9 cellular contexts compared by ENCODE assay signal in genomic region chr1:225445644-225446297, GRCh38. TPM values are rescaled to one million over a fixed set of nuclear protein-coding genes. Genes with fewer than 3 reads are reported as not detected.
DNase-seq lines count a peak whose midpoint lies in the region; ATAC-seq and TF ChIP-seq lines count a peak whose summit lies in the region.
"Had no signal": no experiment of that assay in that cellular context is flagged by ENCODE, and none has a peak within 500 bp of the region (broad histone marks: within the 10 kb centered on the region; RNA-seq: fewer than 3 reads in every experiment).

No MANE protein-coding gene starts in this region.

- H3K27me3 Mint-ChIP-seq in natural killer cell (ENCODE audit: low read depth in 2 of 2), result no peaks in the 10 kb centered on the region

- H3K27me3 ChIP-seq in BLaER1 treated with 17β-estradiol and CSF1 and Interleukin-3, amounts not matched to agents 10 nM and 100 nM, result no peaks in the 10 kb centered on the region

- H3K36me3 Mint-ChIP-seq in natural killer cell, result no peaks in the 10 kb centered on the region

- peaks cover 0 to 11% (median 0%) of the 10 kb centered on the region in 11 experiments; a peak in 4 of 22 replicates for H3K9me3 ChIP-seq in BLaER1 treated with 17β-estradiol and CSF1 and Interleukin-3, amounts not matched to agents 10 nM and 100 nM (replicated peaks in 1 of 11)

- peak in 1 of 3 donors; percentile 21 for ATAC-seq in natural killer cell

- peak overlapping the region; percentile 66 to 86 (median 78) for H3K9ac ChIP-seq in BLaER1 treated with 17β-estradiol and CSF1 and Interleukin-3, amounts not matched to agents 10 nM and 100 nM

- intact Hi-C loops in natural killer cell (cut with micrococcal nuclease), result loop anchor here (1.0 kb wide), 3 partner anchors 9 to 17 kb away; partner anchors contain the start of gene LBR

- peaks cover 61 to 83% of the 10 kb centered on the region in 2 donors for H3K4me1 Mint-ChIP-seq in natural killer cell

- H4K20me1 ChIP-seq in BLaER1 treated with 17β-estradiol and CSF1 and Interleukin-3, amounts not matched to agents 10 nM and 100 nM, result no peaks in the 10 kb centered on the region

- peak; percentile 7 for DNase-seq in MV-4-11 (lab: John Stamatoyannopoulos, UW)
- DNase-seq in natural killer cell, result no peak
- no peak for DNase-seq in NCI-H1092 treated with DMSO at 0.1 percent for 48 hours (lab: John Stamatoyannopoulos, UW)
- no peak for DNase-seq in iPS-NIHi7 (ENCODE audit: extremely low spot score)
- DNase-seq in NCI-H524 treated with DMSO at 0.1 percent for 48 hours (lab: John Stamatoyannopoulos, UW), result no peak
- no peak for DNase-seq in mesenteric fat pad (ENCODE audit: low spot score)
- DNase-seq: retina had no signal

- H3K27ac ChIP-seq in BLaER1 treated with 17β-estradiol and CSF1 and Interleukin-3, amounts not matched to agents 10 nM and 100 nM, result peak overlapping the region; percentile 85 to 99 (median 96)
- peak overlapping the region; percentile 16 for H3K27ac ChIP-seq in cingulate gyrus (ENCODE audit: low read depth, low read length)

- peak overlapping the region; percentile 76 to 93 (median 86) for H3K4me2 ChIP-seq in BLaER1 treated with 17β-estradiol and CSF1 and Interleukin-3, amounts not matched to agents 10 nM and 100 nM

- no peaks in the 10 kb centered on the region for H3K9me3 Mint-ChIP-seq in natural killer cell

- peak overlapping the region; percentile 81 for H3K4me3 Mint-ChIP-seq in natural killer cell

- H3K4me3 ChIP-seq in BLaER1 treated with 17β-estradiol and CSF1 and Interleukin-3, amounts not matched to agents 10 nM and 100 nM, result peak overlapping the region in 4 of 10 experiments; percentile 3 to 22 (median 12); a peak in 6 of 20 replicates

- peak overlapping the region; percentile 91 to 97 for H3K27ac Mint-ChIP-seq in natural killer cell

- peaks cover 62 to 97% (median 83%) of the 10 kb centered on the region in 10 experiments for H3K4me1 ChIP-seq in BLaER1 treated with 17β-estradiol and CSF1 and Interleukin-3, amounts not matched to agents 10 nM and 100 nM

- TF ChIP-seq CTCF in natural killer cell (IDR thresholded peaks at IDR 0.05), result no peak

- H3K36me3 ChIP-seq in BLaER1 treated with 17β-estradiol and CSF1 and Interleukin-3, amounts not matched to agents 10 nM and 100 nM, result no peaks in the 10 kb centered on the region

RNA-seq across cellular contexts. Expression of gene LBR, which starts 17.9 kb away (rescaled TPM):
- 100 to 1,000 TPM; 161 to 179 (median 178) TPM for total RNA-seq in natural killer cell
- 55.3 TPM for total RNA-seq in mesenteric fat pad
